In the genomic region with DNA sequence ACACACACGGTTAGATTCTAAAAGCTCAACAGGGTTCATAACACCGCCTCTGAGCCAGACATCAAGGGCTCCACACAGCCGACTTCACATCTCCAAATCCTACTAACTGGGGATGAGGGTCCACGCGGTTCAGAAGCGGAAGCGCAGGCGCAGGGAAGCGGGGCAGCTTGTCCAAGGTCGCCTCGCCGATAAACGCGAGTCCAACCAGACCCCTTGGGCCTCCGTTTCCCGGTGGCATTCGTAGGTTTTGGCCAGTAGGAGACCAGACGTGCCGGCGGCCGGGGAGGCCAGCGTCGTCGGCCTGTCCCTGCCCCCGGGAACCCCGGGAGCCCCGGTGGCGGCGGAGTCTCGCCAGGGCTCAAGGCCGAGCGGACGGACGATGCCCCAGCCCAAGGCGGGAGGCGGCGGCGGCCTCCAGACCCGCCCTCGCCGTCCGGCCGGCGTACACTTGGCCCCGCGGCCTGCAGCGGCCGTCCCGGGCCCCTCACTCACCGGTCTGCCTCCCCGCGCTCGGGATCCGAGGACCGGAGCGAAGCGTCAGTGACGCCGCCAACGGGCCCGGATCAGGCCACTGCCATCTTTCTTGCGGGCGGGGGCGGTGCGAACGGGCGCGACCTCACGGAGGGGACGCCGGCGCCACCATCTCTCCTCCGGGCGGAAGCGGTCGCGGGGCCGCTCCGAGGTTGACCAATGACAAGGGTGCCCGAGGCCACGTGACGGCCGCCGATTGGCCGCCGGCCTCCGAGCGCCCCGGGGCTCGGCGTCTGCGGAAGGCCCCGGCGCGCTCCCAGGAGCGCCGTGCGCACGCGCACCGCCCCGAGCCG, we compare ENCODE assay signal across 8 cellular contexts. TPM values are rescaled to one million over a fixed set of nuclear protein-coding genes. Genes with fewer than 3 reads are reported as not detected.
DNase-seq lines count a peak whose midpoint lies in the region; ATAC-seq and TF ChIP-seq lines count a peak whose summit lies in the region.

A gene with protein sequence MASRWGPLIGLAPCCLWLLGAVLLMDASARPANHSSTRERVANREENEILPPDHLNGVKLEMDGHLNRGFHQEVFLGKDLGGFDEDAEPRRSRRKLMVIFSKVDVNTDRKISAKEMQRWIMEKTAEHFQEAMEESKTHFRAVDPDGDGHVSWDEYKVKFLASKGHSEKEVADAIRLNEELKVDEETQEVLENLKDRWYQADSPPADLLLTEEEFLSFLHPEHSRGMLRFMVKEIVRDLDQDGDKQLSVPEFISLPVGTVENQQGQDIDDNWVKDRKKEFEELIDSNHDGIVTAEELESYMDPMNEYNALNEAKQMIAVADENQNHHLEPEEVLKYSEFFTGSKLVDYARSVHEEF (minus strand): TSS at position 602 of the 824 bp plus-strand sequence. CDS start 3,229 bp downstream, outside the sequence.

- H3K27me3 ChIP-seq in BJ (ENCODE audit: control insufficient read depth, insufficient read depth, low read length) = no peaks in the 10 kb centered on the region

- peak; percentile 68 for DNase-seq in BJ (ENCODE audit: low read depth)
- peak; percentile 35 for DNase-seq in NCI-H524 treated with DMSO at 0.1 percent for 48 hours (lab: John Stamatoyannopoulos, UW)
- peak; percentile 95 to 97 for DNase-seq in activated CD4-positive, alpha-beta T cell treated with anti-CD3 and anti-CD28 coated beads for 4 hours
- DNase-seq in choroid plexus epithelial cell (ENCODE audit: low read depth) = peak; percentile 98
- peak; percentile 91 for DNase-seq in kidney glomerular epithelial cell (lab: John Stamatoyannopoulos, UW)
- DNase-seq in stimulated activated CD4-positive, alpha-beta T cell treated with anti-CD3 and anti-CD28 coated beads, Interleukin-15, amount 100 ng/mL, for 48 hours (ENCODE audit: low read depth in 2 of 2) = peak; percentile 94 to 96

- peak; percentile 95 for ATAC-seq in GM19324 (IDR thresholded peaks at IDR 0.05; ENCODE audit: low FRiP score, unreplicated experiment)
- peak; percentile 78 for ATAC-seq in HG03460 (IDR thresholded peaks at IDR 0.05; ENCODE audit: unreplicated experiment)

- TF ChIP-seq CTCF in BJ (IDR thresholded peaks at IDR 0.05; ENCODE audit: insufficient read depth, low read depth, low read length) = no peak
- no peak for TF ChIP-seq CTCF in choroid plexus epithelial cell (conservative IDR thresholded peaks at IDR 0.05; ENCODE audit: low read depth, low read length)

- CTCF ChIA-PET in BJ (lab: Yijun Ruan, JAX) = interaction anchor here (0.7 to 3.5 kb wide), 5 partner anchors 106 to 218 kb away, joined by 3 to 32 read pairs (median 4); a partner anchor contains a TSS

- peaks cover 22% of the 10 kb centered on the region for H3K36me3 ChIP-seq in BJ (ENCODE audit: control insufficient read depth, insufficient read depth, low read length)

- H3K4me3 ChIP-seq in BJ (ENCODE audit: low read depth, low read length) (peak within 1 kb of the TSS; percentile 86), choroid plexus epithelial cell (ENCODE audit: low read depth, low read length) (peak within 1 kb of the TSS; percentile 67)

- POLR2A ChIA-PET in BJ (lab: Charles Lee) = interaction anchor here (0.6 kb wide), 3 partner anchors 40 to 375 kb away, joined by 4 to 7 read pairs (median 6); no protein-coding TSS in a partner anchor

RNA-seq across cellular contexts. Expression of the gene that starts here (rescaled TPM):
- polyA plus RNA-seq in BJ (2011; rRNA removed) = 119 and 188 TPM in 2 replicates
- polyA minus RNA-seq in BJ (2011; rRNA and poly(A)+ RNA removed) = 49.0 and 50.6 TPM in 2 replicates

Comparison
In these comparisons a context has a peak if more than half of its experiments do, and no peak if none do; other contexts are left out.
1. Peak in every context shown above with its lines: DNase-seq, ATAC-seq and H3K4me3 ChIP-seq.
2. DNase-seq: peak in every context shown above with its lines; median percentile 98 in choroid plexus epithelial cell; 96 in activated CD4-positive, alpha-beta T cell treated with anti-CD3 and anti-CD28 coated beads for 4 hours; 95 in stimulated activated CD4-positive, alpha-beta T cell treated with anti-CD3 and anti-CD28 coated beads, Interleukin-15, amount 100 ng/mL, for 48 hours; 91 in kidney glomerular epithelial cell; 68 in BJ; 35 in NCI-H524 treated with DMSO at 0.1 percent for 48 hours.